ENCODE assay signal across 6 cellular contexts in the genomic region with DNA sequence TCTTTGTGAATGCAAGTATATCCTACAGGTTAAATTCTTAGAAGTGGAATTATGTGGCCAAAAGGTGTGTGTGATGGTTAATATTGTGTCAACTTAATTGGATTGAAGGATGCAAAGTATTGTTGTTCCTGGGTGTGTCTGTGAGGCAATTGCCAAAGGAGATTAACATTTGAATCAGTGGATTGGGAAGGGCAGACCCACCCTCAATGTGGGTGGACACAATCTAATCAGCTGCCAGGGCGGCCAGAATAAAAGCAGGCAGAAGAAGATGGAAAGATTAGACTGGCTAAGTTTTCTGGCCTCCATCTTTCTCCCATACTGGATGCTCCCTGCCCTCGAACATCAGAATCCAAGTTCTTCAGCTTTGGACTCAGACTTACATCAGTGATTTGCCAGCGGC.
"Had no signal": no experiment of that assay in that cellular context is flagged by ENCODE, and none has a peak within 500 bp of the region (broad histone marks: within the 10 kb centered on the region; RNA-seq: fewer than 3 reads in every experiment).

No MANE protein-coding gene starts in this region.

- DNase-seq: GM23248, H7, HCEC 1CT, IMR-90, KG1 had no signal

- ATAC-seq: K562 had no signal

- H3K27ac ChIP-seq: GM23248 had no signal

- H3K4me3 ChIP-seq: GM23248, K562 had no signal

- H2AFZ ChIP-seq: GM23248 had no signal

- H3K9ac ChIP-seq: GM23248 had no signal
